9 cellular contexts compared by ENCODE assay signal in genomic region chr18:7452331-7452730, GRCh38.
DNase-seq lines count a peak whose midpoint lies in the region; TF ChIP-seq lines count a peak whose summit lies in the region.
"Had no signal": no experiment of that assay in that cellular context is flagged by ENCODE, and none has a peak within 500 bp of the region (broad histone marks: within the 10 kb centered on the region; RNA-seq: fewer than 3 reads in every experiment).

No MANE protein-coding gene starts in this region.

- no peaks in the 10 kb centered on the region for H3K9me3 ChIP-seq in uterus

- no peaks in the 10 kb centered on the region for H3K4me1 ChIP-seq in uterus

- 44 to 56% methylated on average over 6 of the region's 6 CpGs for WGBS in lower leg skin, 2 donors

- intact Hi-C loops in uterus (cut with DNase I; ENCODE audit: low total_unique reads) (no loop called here), lower leg skin (cut with DNase I; ENCODE audit: low total_unique reads) (no loop called here)

- no peak overlapping the region for H3K27ac ChIP-seq in uterus
- H3K27ac ChIP-seq: SK-N-MC had no signal

- no peaks in the 10 kb centered on the region for H3K36me3 ChIP-seq in uterus

- H3K4me3 ChIP-seq in uterus (no peak overlapping the region), lower leg skin (ENCODE audit: low read depth, poor library complexity, severe bottlenecking) (no peak overlapping the region)
- H3K4me3 ChIP-seq: SK-N-MC had no signal

- peak; percentile 6 to 48 (median 21) for TF ChIP-seq CTCF in uterus (IDR thresholded peaks at IDR 0.05)
- TF ChIP-seq CTCF in lower leg skin (IDR thresholded peaks at IDR 0.05): no peak

- DNase-seq in GM03348 (ENCODE audit: low spot score): peak; percentile 69
- peak; percentile 12 for DNase-seq in LHCN-M2 (ENCODE audit: low read depth)
- DNase-seq in amniotic epithelial cell (ENCODE audit: low read depth): peak; percentile 3
- peak; percentile 84 for DNase-seq in iPS-NIHi11 (ENCODE audit: low spot score)
- no peak for DNase-seq in uterus
- no peak for DNase-seq in middle frontal gyrus (ENCODE audit: extremely low spot score, low spot score)
- DNase-seq in lower leg skin (ENCODE audit: low spot score in 2 of 2): no peak
- DNase-seq in stimulated activated CD4-positive, alpha-beta T cell treated with anti-CD3 and anti-CD28 coated beads, Interleukin-4, amount 100 ng/mL, for 1 hour: no peak

- H3K27me3 ChIP-seq in uterus: no peaks in the 10 kb centered on the region

- TF ChIP-seq POLR2A in uterus (IDR thresholded peaks at IDR 0.05) (no peak), lower leg skin (IDR thresholded peaks at IDR 0.05) (no peak)

Comparison
In these comparisons a context has a peak if more than half of its experiments do, and no peak if none do; other contexts are left out.
1. DNase-seq: peak in GM03348 (single experiment), LHCN-M2 (single experiment), amniotic epithelial cell (single experiment) and iPS-NIHi11 (single experiment); none in uterus (0 of 2), middle frontal gyrus (single experiment), lower leg skin (0 of 2) and stimulated activated CD4-positive, alpha-beta T cell treated with anti-CD3 and anti-CD28 coated beads, Interleukin-4, amount 100 ng/mL, for 1 hour (single experiment).
2. CTCF ChIP-seq: peak in uterus (4 of 4); none in lower leg skin (0 of 3).